ENCODE assay signal across 1 cellular context in the genomic region with DNA sequence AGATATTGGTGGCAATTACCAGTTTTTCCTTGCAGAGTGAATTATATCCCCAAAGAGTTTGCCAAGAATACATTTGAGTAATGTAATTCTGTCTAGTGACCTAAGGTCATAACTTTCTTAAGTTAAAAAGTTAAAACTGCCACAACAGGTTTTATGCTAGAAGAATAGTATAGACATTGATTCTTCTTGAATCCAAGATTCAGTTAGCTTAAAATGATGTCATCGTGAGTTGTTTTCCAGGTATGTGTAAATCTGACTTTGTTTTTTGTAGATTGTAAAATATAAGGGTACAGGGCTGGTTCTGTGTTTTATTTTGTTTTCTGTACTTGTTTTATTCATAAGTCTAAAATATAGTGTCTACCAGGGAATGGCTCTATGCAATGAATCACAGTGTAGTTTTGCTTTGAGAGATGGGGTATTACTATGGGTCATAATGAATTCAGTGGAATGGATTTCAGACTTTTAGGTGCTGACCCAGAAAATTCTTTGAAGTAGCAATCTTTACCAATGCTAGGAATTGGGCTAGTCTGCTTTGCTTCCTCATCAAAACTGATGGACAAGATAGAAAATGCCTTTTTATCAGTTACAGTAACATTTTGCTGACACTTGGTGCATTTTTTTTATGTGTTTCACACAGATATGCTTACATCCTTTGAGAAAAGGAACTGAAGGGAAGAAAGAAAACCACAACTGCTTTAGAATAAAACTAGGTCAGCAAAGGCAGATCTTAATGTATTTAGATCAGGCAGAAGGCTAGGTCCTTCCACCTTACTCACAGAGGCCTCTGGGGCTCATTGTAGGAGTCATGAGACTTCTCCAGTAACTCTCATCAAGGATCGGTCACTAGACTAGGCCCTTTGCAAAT.
TF ChIP-seq lines count a peak whose summit lies in the region.

No MANE protein-coding gene starts in this region.

TF ChIP-seq in WTC11, 78 proteins besides CTCF, POLR2A, EP300 and RAD21 (continued from another document):
- TF ChIP-seq, protein P1, sequence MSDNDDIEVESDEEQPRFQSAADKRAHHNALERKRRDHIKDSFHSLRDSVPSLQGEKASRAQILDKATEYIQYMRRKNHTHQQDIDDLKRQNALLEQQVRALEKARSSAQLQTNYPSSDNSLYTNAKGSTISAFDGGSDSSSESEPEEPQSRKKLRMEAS (CRISPR knock-in tag; IDR thresholded peaks at IDR 0.05) = no peak
- TF ChIP-seq FOXK1 (CRISPR knock-in tag; IDR thresholded peaks at IDR 0.05) (no peak), KAT7 (CRISPR knock-in tag; IDR thresholded peaks at IDR 0.05; ENCODE audit: borderline replicate concordance) (no peak), ZNF138 (CRISPR knock-in tag; conservative IDR thresholded peaks at IDR 0.05) (no peak), ZNF671 (CRISPR knock-in tag; IDR thresholded peaks at IDR 0.05) (no peak), OVOL2 (CRISPR knock-in tag; IDR thresholded peaks at IDR 0.05; ENCODE audit: borderline replicate concordance) (no peak), RORB (CRISPR knock-in tag; IDR thresholded peaks at IDR 0.05) (no peak)
- TF ChIP-seq, protein P2, sequence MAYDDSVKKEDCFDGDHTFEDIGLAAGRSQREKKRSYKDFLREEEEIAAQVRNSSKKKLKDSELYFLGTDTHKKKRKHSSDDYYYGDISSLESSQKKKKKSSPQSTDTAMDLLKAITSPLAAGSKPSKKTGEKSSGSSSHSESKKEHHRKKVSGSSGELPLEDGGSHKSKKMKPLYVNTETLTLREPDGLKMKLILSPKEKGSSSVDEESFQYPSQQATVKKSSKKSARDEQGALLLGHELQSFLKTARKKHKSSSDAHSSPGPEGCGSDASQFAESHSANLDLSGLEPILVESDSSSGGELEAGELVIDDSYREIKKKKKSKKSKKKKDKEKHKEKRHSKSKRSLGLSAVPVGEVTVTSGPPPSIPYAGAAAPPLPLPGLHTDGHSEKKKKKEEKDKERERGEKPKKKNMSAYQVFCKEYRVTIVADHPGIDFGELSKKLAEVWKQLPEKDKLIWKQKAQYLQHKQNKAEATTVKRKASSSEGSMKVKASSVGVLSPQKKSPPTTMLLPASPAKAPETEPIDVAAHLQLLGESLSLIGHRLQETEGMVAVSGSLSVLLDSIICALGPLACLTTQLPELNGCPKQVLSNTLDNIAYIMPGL (CRISPR knock-in tag; IDR thresholded peaks at IDR 0.05) = no peak
